8 cellular contexts compared by ENCODE assay signal in the genomic region with DNA sequence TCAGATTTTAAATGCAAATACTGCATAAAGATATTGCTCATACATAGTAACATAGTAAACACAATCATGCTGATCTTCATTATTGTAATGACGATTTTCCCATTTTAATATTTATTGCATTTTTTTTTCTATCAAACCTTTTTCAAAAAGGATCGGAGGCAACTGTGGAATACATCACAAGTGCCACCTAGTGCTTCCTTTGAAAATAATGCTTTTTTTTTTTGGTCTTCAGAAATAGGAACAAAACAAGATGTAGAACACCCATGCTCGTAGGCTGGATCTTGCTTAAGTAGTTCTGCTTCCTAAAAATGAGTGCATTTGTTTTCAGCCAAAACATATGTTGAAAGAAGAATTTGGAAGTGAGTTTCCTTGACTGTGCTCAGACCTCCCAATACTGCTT. TPM values are rescaled to one million over a fixed set of nuclear protein-coding genes. Genes with fewer than 3 reads are reported as not detected.
A peak's percentile ranks its signal among the peaks of the same experiment; 100 is the strongest.
DNase-seq lines count a peak whose midpoint lies in the region; ATAC-seq and TF ChIP-seq lines count a peak whose summit lies in the region.

No MANE protein-coding gene starts in this region.

- H3K4me3 Mint-ChIP-seq in brain = no peak overlapping the region

- peaks cover 4% of the 10 kb centered on the region; the same call in 1 of the 2 replicates for H3K27me3 ChIP-seq in BJ (ENCODE audit: control insufficient read depth, insufficient read depth, low read length)

- H3K36me3 ChIP-seq in BJ (ENCODE audit: control insufficient read depth, insufficient read depth, low read length) = no peaks in the 10 kb centered on the region

- H3K27ac Mint-ChIP-seq in brain = no peak overlapping the region

- CTCF ChIA-PET in BJ (lab: Yijun Ruan, JAX) = interaction anchor here (0.8 to 3.1 kb wide), 5 partner anchors 20 to 62 kb away, joined by 3 to 22 read pairs (median 3); no protein-coding TSS in a partner anchor

- H3K4me1 Mint-ChIP-seq in brain = peaks cover 8% of the 10 kb centered on the region

- H3K9me3 Mint-ChIP-seq in brain = peaks cover 4 to 13% (median 5%) of the 10 kb centered on the region in 5 experiments

- no peak overlapping the region for H3K4me3 ChIP-seq in BJ (ENCODE audit: low read depth, low read length)

- peaks cover 25% of the 10 kb centered on the region for H3K27me3 Mint-ChIP-seq in brain

- TF ChIP-seq CTCF in BJ (IDR thresholded peaks at IDR 0.05; ENCODE audit: insufficient read depth, low read depth, low read length) = peak; percentile 28; the same call in 1 of the 2 replicates
- peak; percentile 47 for TF ChIP-seq CTCF in LNCAP (IDR thresholded peaks at IDR 0.05)
- peak; percentile 44 to 54 for TF ChIP-seq CTCF in brain (conservative IDR thresholded peaks at IDR 0.05)

- ATAC-seq in HG03095 (IDR thresholded peaks at IDR 0.05; ENCODE audit: unreplicated experiment) (no peak), GM21825 (IDR thresholded peaks at IDR 0.05; ENCODE audit: unreplicated experiment) (no peak)
- no peak for ATAC-seq in stimulated activated naive CD8-positive, alpha-beta T cell treated with anti-CD3 and anti-CD28 coated beads, Interleukin-15, Interleukin-2, amounts not matched to agents 100 U/mL and 50 U/mL, for 24 hours

- no peaks in the 10 kb centered on the region for H3K36me3 Mint-ChIP-seq in brain

- POLR2A ChIA-PET in BJ (lab: Charles Lee) = no interaction called here

- no peak for DNase-seq in BJ (ENCODE audit: low read depth)
- DNase-seq in lung microvascular endothelial cell (ENCODE audit: low read depth in 2 of 2) = peak; percentile 23
- no peak for DNase-seq in NAMALWA (ENCODE audit: low spot score)
- no peak for DNase-seq in stimulated activated naive CD8-positive, alpha-beta T cell treated with anti-CD3 and anti-CD28 coated beads, Interleukin-15, Interleukin-2, amounts not matched to agents 100 U/mL and 50 U/mL, for 24 hours

RNA-seq across cellular contexts. Expression of gene GPR155, which starts 35.7 kb away (rescaled TPM):
- polyA plus RNA-seq in BJ (2011; rRNA removed) (2.0 and 3.0 TPM in 2 replicates), brain (ENCODE audit: insufficient read depth, low read depth, low replicate concordance) (2.8 TPM)
- 0.71 and 1.2 TPM in 2 replicates for polyA minus RNA-seq in BJ (2011; rRNA and poly(A)+ RNA removed)
- 0.65 and 0.99 TPM in 2 replicates for total RNA-seq in lung microvascular endothelial cell

Comparison
In these comparisons a context has a peak if more than half of its experiments do, and no peak if none do; other contexts are left out.
1. DNase-seq: peak in lung microvascular endothelial cell (2 of 2); none in BJ (single experiment), NAMALWA (single experiment) and stimulated activated naive CD8-positive, alpha-beta T cell treated with anti-CD3 and anti-CD28 coated beads, Interleukin-15, Interleukin-2, amounts not matched to agents 100 U/mL and 50 U/mL, for 24 hours (single experiment).
2. Peak in every context shown above with its lines, with median percentiles within 50 percentile points of each other: CTCF ChIP-seq.